7 cellular contexts compared by ENCODE assay signal in genomic region chr19:11420894-11421606, GRCh38.
DNase-seq lines count a peak whose midpoint lies in the region; TF ChIP-seq lines count a peak whose summit lies in the region.
"Had no signal": no experiment of that assay in that cellular context is flagged by ENCODE, and none has a peak within 500 bp of the region (broad histone marks: within the 10 kb centered on the region; RNA-seq: fewer than 3 reads in every experiment).

No MANE protein-coding gene starts in this region.

- peaks cover 31% of the 10 kb centered on the region for H3K27me3 ChIP-seq in ACC112 (ENCODE audit: insufficient read depth, low read length)
- peaks cover 39% of the 10 kb centered on the region for H3K27me3 ChIP-seq in layer of hippocampus (ENCODE audit: control insufficient read depth, insufficient read depth, low read length)

- no peaks in the 10 kb centered on the region for H3K79me2 ChIP-seq in ACC112 (ENCODE audit: control insufficient read depth, insufficient read depth, low read length, unreplicated experiment)

- H3K27ac ChIP-seq in ACC112 (ENCODE audit: low read depth, low read length) = no peak overlapping the region
- peak overlapping the region; percentile 70; the same call in 1 of the 2 replicates for H3K27ac ChIP-seq in RWPE1
- peak overlapping the region; percentile 57 for H3K27ac ChIP-seq in layer of hippocampus (ENCODE audit: low read depth, low read length)

- H3K36me3 ChIP-seq in ACC112 (ENCODE audit: insufficient read depth, low read length) = no peaks in the 10 kb centered on the region

- CTCF ChIA-PET in RWPE1 (lab: Yijun Ruan, JAX) = interaction anchor here (0.5 to 0.9 kb wide), 3 partner anchors 103 to 385 kb away, joined by 3 to 6 read pairs (median 4); no protein-coding TSS in a partner anchor

- peak overlapping the region; percentile 68 for H3K4me3 ChIP-seq in ACC112 (ENCODE audit: low read depth, low read length)

- peaks cover 6% of the 10 kb centered on the region for H3K4me1 ChIP-seq in ACC112 (ENCODE audit: control insufficient read depth, insufficient read depth, low read length, unreplicated experiment)

- TF ChIP-seq CTCF in RWPE1 (conservative IDR thresholded peaks at IDR 0.05; ENCODE audit: low read depth) = no peak

- POLR2A ChIA-PET in RWPE1 (lab: Yijun Ruan, JAX; ENCODE audit: low non-redundant PET) = no interaction called here

- no peak for DNase-seq in RWPE1 (ENCODE audit: low spot score)
- no peak for DNase-seq in NCI-H2081 treated with DMSO at 0.1 percent for 48 hours (lab: John Stamatoyannopoulos, UW)
- DNase-seq in AML-193 (lab: John Stamatoyannopoulos, UW) = no peak
- DNase-seq in DMS79 treated with DMSO at 0.1 percent for 48 hours (lab: John Stamatoyannopoulos, UW) = no peak
- DNase-seq: NCI-H2171 had no signal

- H2AFZ ChIP-seq in ACC112 (ENCODE audit: low read length, unreplicated experiment) = peak overlapping the region; percentile 81
